ENCODE assay signal across 11 cellular contexts in genomic region chr19:21396121-21396520, GRCh38. TPM values are rescaled to one million over a fixed set of nuclear protein-coding genes. Genes with fewer than 3 reads are reported as not detected.
A peak's percentile ranks its signal among the peaks of the same experiment; 100 is the strongest.
DNase-seq lines count a peak whose midpoint lies in the region; ATAC-seq and TF ChIP-seq lines count a peak whose summit lies in the region.
"Had no signal": no experiment of that assay in that cellular context is flagged by ENCODE, and none has a peak within 500 bp of the region (broad histone marks: within the 10 kb centered on the region; RNA-seq: fewer than 3 reads in every experiment).

No MANE protein-coding gene starts in this region.

- CTCF ChIA-PET in OCI-LY7 (lab: Charles Lee; ENCODE audit: unreplicated experiment): no interaction called here
- CTCF ChIA-PET in mammary epithelial cell (lab: Charles Lee; ENCODE audit: low non-redundant PET): no interaction called here

- H3K36me3 Mint-ChIP-seq in natural killer cell (no peaks in the 10 kb centered on the region), endothelial cell (ENCODE audit: low read depth, unreplicated experiment) (peaks cover 11% of the 10 kb centered on the region)
- H3K36me3 Mint-ChIP-seq in natural killer cell treated with Interleukin-12 subunit alpha and Interleukin-12 subunit beta and Interleukin-15 and Interleukin-18, amount 100 ng/mL, for 72 hours: peaks cover 23% of the 10 kb centered on the region

- H3K27me3 ChIP-seq in mammary epithelial cell (ENCODE audit: insufficient read depth, low read length): no peaks in the 10 kb centered on the region

- H3K9ac ChIP-seq in mammary epithelial cell (ENCODE audit: insufficient read depth, low read length): no peak overlapping the region

- H3K27me3 Mint-ChIP-seq in natural killer cell (ENCODE audit: low read depth in 2 of 2) (no peaks in the 10 kb centered on the region), endothelial cell (ENCODE audit: unreplicated experiment) (peaks cover 2% of the 10 kb centered on the region)
- H3K27me3 Mint-ChIP-seq in natural killer cell treated with Interleukin-12 subunit alpha and Interleukin-12 subunit beta and Interleukin-15 and Interleukin-18, amount 100 ng/mL, for 72 hours: peaks cover 0 to 5% of the 10 kb centered on the region in 2 donors
- H3K27me3 Mint-ChIP-seq: activated CD4-positive, alpha-beta memory T cell treated with anti-CD3 and anti-CD28 coated beads for 36 hours; activated naive CD8-positive, alpha-beta T cell treated with anti-CD3 and anti-CD28 coated beads, Interleukin-2, amount 50 U/mL, for 24 hours had no signal

- H3K79me2 ChIP-seq in OCI-LY7 (ENCODE audit: insufficient read depth, low read depth, low read length) (peaks cover 33% of the 10 kb centered on the region), mammary epithelial cell (ENCODE audit: insufficient read depth, low read length) (peaks cover 16% of the 10 kb centered on the region)

- DNase-seq in natural killer cell: no peak
- no peak for DNase-seq in natural killer cell treated with Interleukin-12 subunit alpha and Interleukin-12 subunit beta and Interleukin-15 and Interleukin-18, amount 100 ng/mL, for 72 hours (ENCODE audit: low spot score)
- no peak for DNase-seq in OCI-LY7 (ENCODE audit: low spot score)
- DNase-seq in endothelial cell (ENCODE audit: low spot score): no peak
- no peak for DNase-seq in lower leg skin (ENCODE audit: low spot score in 2 of 2)
- DNase-seq in mammary epithelial cell: no peak
- no peak for DNase-seq in activated effector memory CD4-positive, alpha-beta T cell treated with Interleukin-2 at 50 U/mL for 16 hours

- H3K4me2 ChIP-seq in OCI-LY7 (ENCODE audit: low read length) (no peak overlapping the region), mammary epithelial cell (ENCODE audit: insufficient read depth, low read depth, low read length) (no peak overlapping the region)

- dilution Hi-C loops in mammary epithelial cell (cut with HindIII; ENCODE audit: low sequenced_read_pairs): no loop called here

- H3K4me3 ChIP-seq in OCI-LY7 (ENCODE audit: low read depth, low read length, poor library complexity, severe bottlenecking): no peak overlapping the region
- H3K4me3 ChIP-seq in lower leg skin (ENCODE audit: low read depth, poor library complexity, severe bottlenecking): no peak overlapping the region
- no peak overlapping the region for H3K4me3 ChIP-seq in mammary epithelial cell (replicated peaks in 1 of 3; ENCODE audit: insufficient read depth in 1 of 3, low read depth in 2 of 3, low read length in 3 of 3)

- ATAC-seq in natural killer cell (no peak), HG02981 (IDR thresholded peaks at IDR 0.05; ENCODE audit: unreplicated experiment) (no peak)
- ATAC-seq in natural killer cell treated with Interleukin-12 subunit alpha and Interleukin-12 subunit beta and Interleukin-15 and Interleukin-18, amount 100 ng/mL, for 72 hours: no peak

- peaks cover 30% of the 10 kb centered on the region for H3K36me3 ChIP-seq in OCI-LY7 (ENCODE audit: insufficient read depth, low read length)
- no peaks in the 10 kb centered on the region for H3K36me3 ChIP-seq in mammary epithelial cell (ENCODE audit: insufficient read depth, low read length)
- H3K36me3 ChIP-seq: thoracic aorta had no signal

- peaks cover 15% of the 10 kb centered on the region for H3K4me1 ChIP-seq in OCI-LY7 (ENCODE audit: insufficient read depth, low read length, poor library complexity, severe bottlenecking)
- H3K4me1 ChIP-seq in mammary epithelial cell (ENCODE audit: insufficient read depth, low read length): no peaks in the 10 kb centered on the region

- TF ChIP-seq POLR2A in lower leg skin (IDR thresholded peaks at IDR 0.05): no peak

- H3K9me3 Mint-ChIP-seq in natural killer cell (peaks cover 2 to 8% of the 10 kb centered on the region in 2 donors), endothelial cell (ENCODE audit: unreplicated experiment) (no peaks in the 10 kb centered on the region)
- peaks cover 10% of the 10 kb centered on the region for H3K9me3 Mint-ChIP-seq in natural killer cell treated with Interleukin-12 subunit alpha and Interleukin-12 subunit beta and Interleukin-15 and Interleukin-18, amount 100 ng/mL, for 72 hours

- H2AFZ ChIP-seq in OCI-LY7 (ENCODE audit: low read length) (peak overlapping the region; percentile 61; the same call in 1 of the 2 replicates), mammary epithelial cell (ENCODE audit: low read depth, low read length) (no peak overlapping the region)

- H3K27ac ChIP-seq in OCI-LY7 (ENCODE audit: low read depth, low read length, poor library complexity, severe bottlenecking) (no peak overlapping the region), mammary epithelial cell (ENCODE audit: insufficient read depth, low read depth, low read length) (no peak overlapping the region)

- TF ChIP-seq CTCF in natural killer cell (IDR thresholded peaks at IDR 0.05) (no peak), OCI-LY7 (conservative IDR thresholded peaks at IDR 0.05; ENCODE audit: low read length) (no peak), endothelial cell (IDR thresholded peaks at IDR 0.05; ENCODE audit: unreplicated experiment) (no peak), lower leg skin (IDR thresholded peaks at IDR 0.05) (no peak), mammary epithelial cell (conservative IDR thresholded peaks at IDR 0.05 in 1 of 2, IDR thresholded peaks at IDR 0.05 in 1 of 2; ENCODE audit: extremely low read depth in 1 of 2, insufficient read depth in 1 of 2, low read depth in 1 of 2, low read length in 2 of 2) (no peak)

- H3K9me3 ChIP-seq in OCI-LY7 (ENCODE audit: low read length) (peaks cover 22% of the 10 kb centered on the region; the same call in 1 of the 2 replicates), mammary epithelial cell (replicated peaks; ENCODE audit: insufficient read depth, low read length) (peaks cover 7% of the 10 kb centered on the region)
- H3K9me3 ChIP-seq: thoracic aorta had no signal

- peak overlapping the region; percentile 92 to 95 for H3K27ac Mint-ChIP-seq in natural killer cell
- H3K27ac Mint-ChIP-seq in natural killer cell treated with Interleukin-12 subunit alpha and Interleukin-12 subunit beta and Interleukin-15 and Interleukin-18, amount 100 ng/mL, for 72 hours: peak overlapping the region in 1 of 2 donors; percentile 91
- H3K27ac Mint-ChIP-seq in endothelial cell (ENCODE audit: unreplicated experiment): no peak overlapping the region

- H3K9me2 ChIP-seq in OCI-LY7 (ENCODE audit: insufficient read depth, low read length): no peaks in the 10 kb centered on the region

- POLR2A ChIA-PET in OCI-LY7 (lab: Charles Lee): interaction anchor here (0.7 to 1.3 kb wide), 6 partner anchors 10 to 436 kb away, joined by 4 to 6 read pairs (median 4); partner anchors contain the start of gene ZNF429

- H4K20me1 ChIP-seq in OCI-LY7 (ENCODE audit: insufficient read depth, low read length) (no peaks in the 10 kb centered on the region), mammary epithelial cell (ENCODE audit: insufficient read depth, low read length) (no peaks in the 10 kb centered on the region)

- H3K4me1 Mint-ChIP-seq in natural killer cell: peaks cover 26 to 42% of the 10 kb centered on the region in 2 donors
- peaks cover 19% of the 10 kb centered on the region in 2 donors for H3K4me1 Mint-ChIP-seq in natural killer cell treated with Interleukin-12 subunit alpha and Interleukin-12 subunit beta and Interleukin-15 and Interleukin-18, amount 100 ng/mL, for 72 hours (ENCODE audit: low read depth in 2 of 2)
- H3K4me1 Mint-ChIP-seq in endothelial cell (ENCODE audit: unreplicated experiment): peaks cover 14% of the 10 kb centered on the region

- in situ Hi-C loops in mammary epithelial cell (cut with MboI; ENCODE audit: low sequenced_read_pairs in 2 of 2): no loop called here

- WGBS in lower leg skin, 2 donors: 91 to 93% methylated on average over 10 of the region's 10 CpGs
- WGBS in mammary epithelial cell (ENCODE audit: low coverage, missing lambda C conversion rate): 86% methylated on average over 8 of the region's 10 CpGs

- no TSS peak for BruUV-seq in OCI-LY7 (replicated peaks; lab: Mats Ljungman, UMichigan)
- no TSS peak for BruUV-seq in mammary epithelial cell (replicated peaks; lab: Mats Ljungman, UMichigan)

- intact Hi-C loops in natural killer cell (cut with micrococcal nuclease) (loop anchor here (2.0 kb wide), 3 partner anchors 37 to 831 kb away; partner anchors contain the start of genes ZNF708, ZNF737 and ZNF738), OCI-LY7 (cut with micrococcal nuclease; ENCODE audit: unreplicated experiment) (loop anchor here (5.0 kb wide), 1 partner anchor 69 kb away; the partner anchor contains the start of gene ZNF708), lower leg skin (cut with DNase I; ENCODE audit: low total_unique reads) (no loop called here), mammary epithelial cell (cut with micrococcal nuclease) (loop anchor here (5.0 kb wide), 1 partner anchor 69 kb away; the partner anchor contains the start of gene ZNF708)

- H3K4me3 Mint-ChIP-seq in natural killer cell (no peak overlapping the region), endothelial cell (ENCODE audit: unreplicated experiment) (peak overlapping the region; percentile 70)
- no peak overlapping the region for H3K4me3 Mint-ChIP-seq in natural killer cell treated with Interleukin-12 subunit alpha and Interleukin-12 subunit beta and Interleukin-15 and Interleukin-18, amount 100 ng/mL, for 72 hours

RNA-seq across cellular contexts. Expression of gene ZNF493, which starts 0.8 kb away (rescaled TPM):
- 10 to 100 TPM; 48.1 to 57.0 (median 50.4) TPM for total RNA-seq in natural killer cell
- 10 to 100 TPM; 19.4 to 22.6 TPM for total RNA-seq in natural killer cell treated with Interleukin-12 subunit alpha and Interleukin-12 subunit beta and Interleukin-15 and Interleukin-18, amount 100 ng/mL, for 72 hours
- 57.6 and 75.1 TPM in 2 replicates for total RNA-seq in OCI-LY7 (2014; rRNA removed; shearing (Covaris generic))
- 37.6 and 41.4 TPM in 2 replicates for total RNA-seq in OCI-LY7 (2022)
- total RNA-seq in endothelial cell (ENCODE audit: unreplicated experiment): 16.2 TPM
- 10 to 100 TPM in 3 of 4 donors, 1 to 10 TPM in 1; 7.8 to 25.5 (median 16.2) TPM for total RNA-seq in lower leg skin
- total RNA-seq in mammary epithelial cell: 10 to 100 TPM in 1 of 2 donors, 1 to 10 TPM in 1; 9.6 to 26.0 TPM
- 2.0 TPM for polyA plus RNA-seq in mammary epithelial cell
- not detected for polyA minus RNA-seq in mammary epithelial cell

RNA-seq across cellular contexts. Expression of gene ZNF738, which starts 37.3 kb away (rescaled TPM):
- total RNA-seq in natural killer cell: 10 to 100 TPM; 11.4 to 22.9 (median 14.7) TPM
- total RNA-seq in natural killer cell treated with Interleukin-12 subunit alpha and Interleukin-12 subunit beta and Interleukin-15 and Interleukin-18, amount 100 ng/mL, for 72 hours: 10 to 100 TPM in 1 of 2 donors, 1 to 10 TPM in 1; 9.7 to 17.2 TPM
- 57.0 and 85.0 TPM in 2 replicates for total RNA-seq in OCI-LY7 (2014; rRNA removed; shearing (Covaris generic))
- 47.9 and 50.9 TPM in 2 replicates for total RNA-seq in OCI-LY7 (2022)
- total RNA-seq in endothelial cell (ENCODE audit: unreplicated experiment): 24.0 TPM
- 1 to 10 TPM in 3 of 4 donors, under 1 TPM in 1; 0.34 to 4.5 (median 2.1) TPM for total RNA-seq in lower leg skin
- 1 to 10 TPM; 7.3 to 8.2 TPM for total RNA-seq in mammary epithelial cell
- 7.4 TPM for polyA plus RNA-seq in mammary epithelial cell
- not detected for polyA minus RNA-seq in mammary epithelial cell
